ENCODE assay signal across 20 cellular contexts in genomic region chr19:33552191-33552927, GRCh38.
"Had no signal": no experiment of that assay in that cellular context is flagged by ENCODE, and none has a peak within 500 bp of the region (broad histone marks: within the 10 kb centered on the region; RNA-seq: fewer than 3 reads in every experiment).

No MANE protein-coding gene starts in this region.

- H3K27ac ChIP-seq: HL-60 had no signal

- H3K9me3 ChIP-seq: SK-N-SH had no signal

- DNase-seq: Karpas-422, KG1, MM.1S, NCI-H1092 treated with DMSO at 0.1 percent for 48 hours, NCI-H1436, NCI-H187, NCI-H2029, NCI-H2081 treated with DMSO at 0.1 percent for 48 hours, NCI-H2171, NCI-H226, NCI-H446, NCI-H510A, NCI-H524 treated with DMSO at 0.1 percent for 48 hours, NCI-H69, NCI-H774, RPMI8226, SHP77, SK-N-SH, SW 1271 had no signal
